20 cellular contexts compared by ENCODE assay signal in the genomic region with DNA sequence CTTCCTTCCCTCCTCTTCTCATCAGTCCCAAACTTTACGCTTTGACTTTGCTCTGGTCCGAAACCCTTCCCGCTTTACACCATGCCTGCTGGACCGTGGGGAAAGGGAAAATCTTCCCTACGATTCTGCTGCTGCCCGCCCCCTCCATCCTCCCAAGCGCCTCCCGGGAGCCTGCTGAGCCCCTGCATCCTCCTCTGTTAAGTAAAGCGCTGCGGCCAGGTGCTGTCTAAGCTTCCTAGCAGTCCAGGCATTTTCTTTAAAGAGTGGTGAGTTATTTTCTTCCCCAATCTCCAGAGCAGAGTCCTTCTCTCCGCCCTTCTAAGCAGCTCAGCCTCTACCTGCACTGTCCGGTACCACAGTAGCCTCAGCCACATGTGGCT.
"Had no signal": no experiment of that assay in that cellular context is flagged by ENCODE, and none has a peak within 500 bp of the region (broad histone marks: within the 10 kb centered on the region; RNA-seq: fewer than 3 reads in every experiment).

No MANE protein-coding gene starts in this region.

- DNase-seq: activated B cell treated with CpG ODN at 0.5 μM for 24 hours; activated CD4-positive, alpha-beta T cell treated with anti-CD3 and anti-CD28 coated beads for 36 hours; activated CD4-positive, alpha-beta T cell treated with anti-CD3 and anti-CD28 coated beads, Interleukin-2, amount 50 U/mL, for 48 hours; activated CD8-positive, alpha-beta memory T cell treated with anti-CD3 and anti-CD28 coated beads, Interleukin-2, amount 50 U/mL, for 48 hours; activated naive CD4-positive, alpha-beta T cell; activated T-cell treated with anti-CD3 and anti-CD28 coated beads, Interleukin-2, amount 50 U/mL, for 4 hours; dermis blood vessel endothelial cell; effector memory CD8-positive, alpha-beta T cell; esophagus squamous epithelium; stimulated activated CD4-positive, alpha-beta T cell treated with anti-CD3 and anti-CD28 coated beads, Interleukin-2, amount 100 ng/mL, for 48 hours; stimulated activated CD8-positive, alpha-beta memory T cell treated with anti-CD3 and anti-CD28 coated beads, Interleukin-4, amount 100 ng/mL, for 48 hours; stimulated activated naive CD4-positive, alpha-beta T cell; T1000 had no signal

- H3K27ac ChIP-seq: cardiac muscle cell, esophagus squamous epithelium, gastroesophageal sphincter had no signal

- H3K4me3 ChIP-seq: cardiac muscle cell, esophagus squamous epithelium, gastroesophageal sphincter, sigmoid colon had no signal

- ATAC-seq: activated CD4-positive, alpha-beta T cell treated with anti-CD3 and anti-CD28 coated beads for 36 hours; activated T-cell treated with anti-CD3 and anti-CD28 coated beads, Interleukin-2, amount 50 U/mL, for 4 hours; effector memory CD8-positive, alpha-beta T cell had no signal

- H3K27ac Mint-ChIP-seq: activated B cell treated with CpG ODN at 0.5 μM for 24 hours; activated CD4-positive, alpha-beta T cell treated with anti-CD3 and anti-CD28 coated beads for 36 hours; activated naive CD8-positive, alpha-beta T cell; activated T-helper 2 cell treated with anti-CD3 and anti-CD28 coated beads, Interferon-gamma antibody, Interleukin-2, Interleukin-4, amounts not matched to agents 10 μg/mL and 5 μg/mL and 100 μg/mL, durations not matched to agents 14 hours and 24 hours and 36 hours; effector memory CD8-positive, alpha-beta T cell; memory B cell; T-helper 1 cell treated with Interleukin-12 subunit alpha and Interleukin-12 subunit beta and Interleukin-4 antibody, amounts not matched to agents 30 μg/mL and 1 μg/mL, for 36 hours had no signal

- H3K36me3 ChIP-seq: cardiac muscle cell, esophagus squamous epithelium, gastroesophageal sphincter, sigmoid colon had no signal

- H3K9me3 ChIP-seq: esophagus squamous epithelium had no signal

- H3K27me3 ChIP-seq: cardiac muscle cell, sigmoid colon had no signal

- H3K4me3 Mint-ChIP-seq: activated B cell treated with CpG ODN at 0.5 μM for 24 hours; activated CD4-positive, alpha-beta T cell treated with anti-CD3 and anti-CD28 coated beads for 36 hours; activated naive CD8-positive, alpha-beta T cell; activated T-cell treated with anti-CD3 and anti-CD28 coated beads, Interleukin-2, amount 50 U/mL, for 4 hours; effector memory CD8-positive, alpha-beta T cell; memory B cell; T-helper 1 cell treated with Interleukin-12 subunit alpha and Interleukin-12 subunit beta and Interleukin-4 antibody, amounts not matched to agents 30 μg/mL and 1 μg/mL, for 36 hours had no signal

- H3K4me1 Mint-ChIP-seq: activated CD4-positive, alpha-beta T cell treated with anti-CD3 and anti-CD28 coated beads for 36 hours had no signal

- H3K4me1 ChIP-seq: esophagus squamous epithelium had no signal
